ENCODE assay signal across 10 cellular contexts in genomic region chr20:16491277-16491912, GRCh38.
DNase-seq lines count a peak whose midpoint lies in the region; ATAC-seq and TF ChIP-seq lines count a peak whose summit lies in the region.
"Had no signal": no experiment of that assay in that cellular context is flagged by ENCODE, and none has a peak within 500 bp of the region (broad histone marks: within the 10 kb centered on the region; RNA-seq: fewer than 3 reads in every experiment).

No MANE protein-coding gene starts in this region.

- no peaks in the 10 kb centered on the region for H3K27me3 ChIP-seq in left ventricle myocardium inferior (ENCODE audit: low read depth)
- H3K27me3 ChIP-seq in CD4-positive, alpha-beta T cell (ENCODE audit: control insufficient read depth, insufficient read depth, low read length) = no peaks in the 10 kb centered on the region

- H3K27ac ChIP-seq in left ventricle myocardium inferior (replicated peaks) = no peak overlapping the region
- no peak overlapping the region for H3K27ac ChIP-seq in CD4-positive, alpha-beta T cell (ENCODE audit: low read depth, low read length)

- no peaks in the 10 kb centered on the region for H3K9me3 Mint-ChIP-seq in CD4-positive, alpha-beta T cell

- peaks cover 80% of the 10 kb centered on the region for H3K36me3 Mint-ChIP-seq in CD4-positive, alpha-beta T cell (ENCODE audit: low read depth)

- H3K4me3 Mint-ChIP-seq in CD4-positive, alpha-beta T cell = no peak overlapping the region

- H3K4me1 ChIP-seq in left ventricle myocardium inferior = no peaks in the 10 kb centered on the region

- H3K4me1 Mint-ChIP-seq in CD4-positive, alpha-beta T cell (ENCODE audit: low read depth) = no peaks in the 10 kb centered on the region

- H3K27ac Mint-ChIP-seq in CD4-positive, alpha-beta T cell = no peak overlapping the region

- H3K36me3 ChIP-seq in left ventricle myocardium inferior = peaks cover 41% of the 10 kb centered on the region

- no peak overlapping the region for H3K4me3 ChIP-seq in left ventricle myocardium inferior

- no peaks in the 10 kb centered on the region for H3K9me3 ChIP-seq in left ventricle myocardium inferior (replicated peaks)
- no peaks in the 10 kb centered on the region for H3K9me3 ChIP-seq in CD4-positive, alpha-beta T cell (ENCODE audit: control insufficient read depth, low read length)

- intact Hi-C loops in Right ventricle myocardium superior (cut with DNase I) (no loop called here), left ventricle myocardium inferior (cut with micrococcal nuclease) (no loop called here)
- intact Hi-C loops in CD4-positive, alpha-beta T cell (cut with DNase I, micrococcal nuclease) = no loop called here

- H3K27me3 Mint-ChIP-seq in CD4-positive, alpha-beta T cell = no peaks in the 10 kb centered on the region

- POLR2A ChIA-PET in CD4-positive, alpha-beta T cell (lab: Charles Lee) = no interaction called here

- CTCF ChIA-PET in CD4-positive, alpha-beta T cell (lab: Charles Lee) = no interaction called here

- DNase-seq in Right ventricle myocardium superior = no peak
- no peak for DNase-seq in left ventricle myocardium inferior
- DNase-seq in fibroblast of peridontal ligament (ENCODE audit: extremely low read depth) = peak; percentile 45
- DNase-seq in stimulated activated CD4-positive, alpha-beta T cell treated with anti-CD3 and anti-CD28 coated beads, Interleukin-15, amount 100 ng/mL, for 24 hours = no peak
- no peak for DNase-seq in DMS153 (lab: John Stamatoyannopoulos, UW)
- DNase-seq in CD4-positive, alpha-beta T cell = no peak
- no peak for DNase-seq in OCI-M1 (lab: John Stamatoyannopoulos, UW)
- DNase-seq: mesenchymal stem cell, NCI-H2227 treated with DMSO at 0.1 percent for 48 hours had no signal

- no peak for TF ChIP-seq CTCF in left ventricle myocardium inferior (IDR thresholded peaks at IDR 0.05; ENCODE audit: borderline replicate concordance)
- no peak for TF ChIP-seq CTCF in CD4-positive, alpha-beta T cell (IDR thresholded peaks at IDR 0.05)

- ATAC-seq in Right ventricle myocardium superior (ENCODE audit: poor library complexity) (peak; percentile 38), HG03039 (IDR thresholded peaks at IDR 0.05; ENCODE audit: unreplicated experiment) (peak; percentile 76)
- ATAC-seq in CD4-positive, alpha-beta T cell (ENCODE audit: poor library complexity) = no peak
